Comparison of ENCODE assay signal across 8 cellular contexts in the genomic region with DNA sequence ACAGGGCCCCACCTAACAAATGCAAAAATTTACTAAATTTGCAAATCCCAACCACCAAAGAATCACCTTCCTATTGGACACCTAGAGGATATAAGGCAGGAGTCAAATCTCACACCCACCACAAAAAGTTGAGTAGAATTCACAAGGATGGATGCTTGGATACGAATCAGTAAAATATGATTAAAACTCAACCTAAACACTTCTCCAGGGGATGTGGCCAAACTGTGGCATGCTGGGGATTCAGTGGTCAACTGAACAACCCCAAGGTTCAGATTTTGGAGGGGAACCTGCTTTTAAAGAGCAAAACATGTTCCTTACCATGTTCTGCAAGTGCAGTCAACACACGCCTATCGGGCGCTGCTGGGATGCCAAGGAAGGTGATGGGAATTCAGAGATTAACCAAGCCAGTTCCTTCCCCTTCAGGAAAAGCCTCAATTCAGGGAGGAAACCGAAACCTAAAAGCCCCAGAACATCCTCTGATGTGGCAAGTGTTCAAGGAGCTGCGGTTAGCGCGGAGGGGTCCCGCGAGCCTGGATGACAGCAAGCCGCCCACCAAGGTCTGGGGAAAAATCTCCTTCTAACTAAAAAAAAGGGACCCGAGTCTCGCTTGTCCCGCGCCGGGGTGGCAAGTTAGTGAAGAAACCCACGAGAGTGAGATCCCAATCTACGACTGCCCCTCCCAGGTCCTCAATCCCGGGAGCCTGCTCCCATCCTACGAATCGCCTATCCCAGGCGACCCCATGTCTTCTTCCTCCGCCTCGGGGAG. TPM values are rescaled to one million over a fixed set of nuclear protein-coding genes. Genes with fewer than 3 reads are reported as not detected.
A peak's percentile ranks its signal among the peaks of the same experiment; 100 is the strongest.
DNase-seq lines count a peak whose midpoint lies in the region; ATAC-seq, FAIRE-seq and TF ChIP-seq lines count a peak whose summit lies in the region.

No MANE protein-coding gene starts in this region.

- no peaks in the 10 kb centered on the region for H3K9me3 Mint-ChIP-seq in activated naive CD4-positive, alpha-beta T cell treated with anti-CD3 and anti-CD28 coated beads for 36 hours

- POLR2A ChIA-PET in A549 (lab: Yijun Ruan, JAX): no interaction called here

- no peaks in the 10 kb centered on the region for H3K9me3 ChIP-seq in A549

- H3K4me2 ChIP-seq in A549: peak overlapping the region; percentile 99

- ATAC-seq in A549 (peak; percentile 45 to 52), Right ventricle myocardium inferior (no peak), HG02970 (IDR thresholded peaks at IDR 0.05; ENCODE audit: low FRiP score, unreplicated experiment) (no peak)

- H3K4me3 ChIP-seq in A549: peak overlapping the region; percentile 92

- no peak for TF ChIP-seq CTCF in A549 (IDR thresholded peaks at IDR 0.05)

- CTCF ChIA-PET in A549 (lab: Yijun Ruan, JAX): no interaction called here
- CTCF ChIA-PET in activated naive CD4-positive, alpha-beta T cell treated with anti-CD3 and anti-CD28 coated beads for 36 hours (lab: Charles Lee): no interaction called here

- H3K27me3 Mint-ChIP-seq in activated naive CD4-positive, alpha-beta T cell treated with anti-CD3 and anti-CD28 coated beads for 36 hours (ENCODE audit: low read depth): no peaks in the 10 kb centered on the region

- TF ChIP-seq EP300 in A549 (IDR thresholded peaks at IDR 0.05): no peak

- 19% methylated on average over 22 of the region's 24 CpGs for WGBS in A549 (ENCODE audit: missing lambda C conversion rate)

- intact Hi-C loops in activated naive CD4-positive, alpha-beta T cell treated with anti-CD3 and anti-CD28 coated beads for 36 hours (cut with micrococcal nuclease): loop anchor here (1.0 to 5.0 kb wide), 3 partner anchors 21 to 228 kb away; a partner anchor contains a TSS
- intact Hi-C loops in Right ventricle myocardium inferior (cut with DNase I) (no loop called here), posterior cingulate gyrus (cut with DNase I) (loop anchor here (1.0 kb wide), 1 partner anchor 146 kb away; no protein-coding TSS in a partner anchor)

- peak overlapping the region; percentile 74 to 87 for H3K27ac ChIP-seq in A549

- peaks cover 10% of the 10 kb centered on the region for H3K36me3 Mint-ChIP-seq in activated naive CD4-positive, alpha-beta T cell treated with anti-CD3 and anti-CD28 coated beads for 36 hours (ENCODE audit: low read depth)

- DNase-seq in A549 (ENCODE audit: low read depth in 1 of 2, low spot score in 1 of 2): peak; percentile 16 to 38
- no peak for DNase-seq in GM12891 (ENCODE audit: insufficient read length, low spot score)
- peak; percentile 75 for DNase-seq in MV-4-11 (lab: John Stamatoyannopoulos, UW)
- DNase-seq in activated naive CD4-positive, alpha-beta T cell treated with anti-CD3 and anti-CD28 coated beads for 36 hours: peak; percentile 41
- peak; percentile 78 for DNase-seq in Right ventricle myocardium inferior (ENCODE audit: missing footprints)
- peak in 6 of 10 donors; percentile 6 to 86 (median 21) for DNase-seq in posterior cingulate gyrus
- DNase-seq in NCI-H146 (lab: John Stamatoyannopoulos, UW): no peak

- FAIRE-seq in A549 (lab: Jason Lieb, UNC) (no peak), GM12891 (lab: Jason Lieb, UNC) (no peak)

- H3K4me1 ChIP-seq in A549: peaks cover 16% of the 10 kb centered on the region

- TF ChIP-seq POLR2A in A549 (IDR thresholded peaks at IDR 0.05; ENCODE audit: low read length): no peak
- no peak for TF ChIP-seq POLR2A in GM12891 (IDR thresholded peaks at IDR 0.05; ENCODE audit: low read depth, low read length)

- no peak for TF ChIP-seq RAD21 in A549 (conservative IDR thresholded peaks at IDR 0.05 in 1 of 2, IDR thresholded peaks at IDR 0.05 in 1 of 2)

- H3K4me1 Mint-ChIP-seq in activated naive CD4-positive, alpha-beta T cell treated with anti-CD3 and anti-CD28 coated beads for 36 hours (ENCODE audit: low read depth): peaks cover 44% of the 10 kb centered on the region

- peak overlapping the region; percentile 96 for H3K4me3 Mint-ChIP-seq in activated naive CD4-positive, alpha-beta T cell treated with anti-CD3 and anti-CD28 coated beads for 36 hours

- H3K27ac Mint-ChIP-seq in activated naive CD4-positive, alpha-beta T cell treated with anti-CD3 and anti-CD28 coated beads for 36 hours: peak overlapping the region; percentile 92

TF ChIP-seq in A549, 52 proteins besides CTCF, POLR2A, EP300 and RAD21 (continues in another document):
- TF ChIP-seq ZFP36 (IDR thresholded peaks at IDR 0.05; ENCODE audit: borderline replicate concordance, partially characterized antibody) (no peak), HOXA7 (CRISPR knock-in tag; IDR thresholded peaks at IDR 0.05) (no peak), NPAS2 (CRISPR knock-in tag; IDR thresholded peaks at IDR 0.05; ENCODE audit: borderline replicate concordance) (no peak), ZSCAN20 (CRISPR knock-in tag; IDR thresholded peaks at IDR 0.05) (no peak), ZNF302 (CRISPR knock-in tag; IDR thresholded peaks at IDR 0.05) (no peak), RNF2 (IDR thresholded peaks at IDR 0.05; ENCODE audit: borderline replicate concordance, low read depth) (no peak)
- TF ChIP-seq, protein P1, sequence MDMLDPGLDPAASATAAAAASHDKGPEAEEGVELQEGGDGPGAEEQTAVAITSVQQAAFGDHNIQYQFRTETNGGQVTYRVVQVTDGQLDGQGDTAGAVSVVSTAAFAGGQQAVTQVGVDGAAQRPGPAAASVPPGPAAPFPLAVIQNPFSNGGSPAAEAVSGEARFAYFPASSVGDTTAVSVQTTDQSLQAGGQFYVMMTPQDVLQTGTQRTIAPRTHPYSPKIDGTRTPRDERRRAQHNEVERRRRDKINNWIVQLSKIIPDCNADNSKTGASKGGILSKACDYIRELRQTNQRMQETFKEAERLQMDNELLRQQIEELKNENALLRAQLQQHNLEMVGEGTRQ (IDR thresholded peaks at IDR 0.05): no peak
- TF ChIP-seq, protein P2, sequence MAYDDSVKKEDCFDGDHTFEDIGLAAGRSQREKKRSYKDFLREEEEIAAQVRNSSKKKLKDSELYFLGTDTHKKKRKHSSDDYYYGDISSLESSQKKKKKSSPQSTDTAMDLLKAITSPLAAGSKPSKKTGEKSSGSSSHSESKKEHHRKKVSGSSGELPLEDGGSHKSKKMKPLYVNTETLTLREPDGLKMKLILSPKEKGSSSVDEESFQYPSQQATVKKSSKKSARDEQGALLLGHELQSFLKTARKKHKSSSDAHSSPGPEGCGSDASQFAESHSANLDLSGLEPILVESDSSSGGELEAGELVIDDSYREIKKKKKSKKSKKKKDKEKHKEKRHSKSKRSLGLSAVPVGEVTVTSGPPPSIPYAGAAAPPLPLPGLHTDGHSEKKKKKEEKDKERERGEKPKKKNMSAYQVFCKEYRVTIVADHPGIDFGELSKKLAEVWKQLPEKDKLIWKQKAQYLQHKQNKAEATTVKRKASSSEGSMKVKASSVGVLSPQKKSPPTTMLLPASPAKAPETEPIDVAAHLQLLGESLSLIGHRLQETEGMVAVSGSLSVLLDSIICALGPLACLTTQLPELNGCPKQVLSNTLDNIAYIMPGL (CRISPR knock-in tag; IDR thresholded peaks at IDR 0.05; ENCODE audit: borderline replicate concordance): no peak

TF ChIP-seq in GM12891, 5 proteins besides CTCF, POLR2A, EP300 and RAD21:
- no peak for TF ChIP-seq POLR2AphosphoS5 (IDR thresholded peaks at IDR 0.05; ENCODE audit: low read depth, low read length)
- 0 out of 2 replicates have a peak, but pooled peaks have one; percentile 6 for TF ChIP-seq TAF1 (IDR thresholded peaks at IDR 0.05; ENCODE audit: low read depth, low read length)
TF ChIP-seq in GM12891: peak in this region for 1.

RNA-seq across cellular contexts. Expression of a gene that starts 0.9 kb away (rescaled TPM):
- 9.8 and 10.0 TPM in 2 replicates for polyA plus RNA-seq in A549 (2011; rRNA removed)
- polyA plus RNA-seq in A549 (2012; cell fraction: cytosol; rRNA removed): 3.3 and 4.0 TPM in 2 replicates
- 2.8 and 3.6 TPM in 2 replicates for polyA plus RNA-seq in A549 (2012; cell fraction: nucleus; rRNA removed)
- polyA plus RNA-seq in A549 (2017; fragmentation: RNase III; extraction: RNeasy Plus Mini Kit Qiagen cat#74134 plus additional on column Dnase treatment): 11.1 to 13.0 TPM (median 11.7 TPM) in 3 replicates
- 8.7 and 9.7 TPM in 2 replicates for polyA minus RNA-seq in A549 (2011; rRNA and poly(A)+ RNA removed)
- 7.7 TPM for polyA plus RNA-seq in GM12891 (2012; ENCODE audit: low read depth, missing spikeins)
- 10 to 100 TPM; 29.9 to 33.5 TPM for total RNA-seq in activated naive CD4-positive, alpha-beta T cell treated with anti-CD3 and anti-CD28 coated beads for 36 hours
- total RNA-seq in Right ventricle myocardium inferior: 52.2 TPM

Comparison
In these comparisons a context has a peak if more than half of its experiments do, and no peak if none do; other contexts are left out.
1. ATAC-seq: peak in A549 (2 of 2); none in Right ventricle myocardium inferior (single experiment) and HG02970 (single experiment).
2. DNase-seq: peak in A549 (2 of 2), MV-4-11 (single experiment), activated naive CD4-positive, alpha-beta T cell treated with anti-CD3 and anti-CD28 coated beads for 36 hours (single experiment), Right ventricle myocardium inferior (single experiment) and posterior cingulate gyrus (6 of 10); none in GM12891 (single experiment) and NCI-H146 (single experiment).